ENCODE assay signal across 8 cellular contexts in the genomic region with DNA sequence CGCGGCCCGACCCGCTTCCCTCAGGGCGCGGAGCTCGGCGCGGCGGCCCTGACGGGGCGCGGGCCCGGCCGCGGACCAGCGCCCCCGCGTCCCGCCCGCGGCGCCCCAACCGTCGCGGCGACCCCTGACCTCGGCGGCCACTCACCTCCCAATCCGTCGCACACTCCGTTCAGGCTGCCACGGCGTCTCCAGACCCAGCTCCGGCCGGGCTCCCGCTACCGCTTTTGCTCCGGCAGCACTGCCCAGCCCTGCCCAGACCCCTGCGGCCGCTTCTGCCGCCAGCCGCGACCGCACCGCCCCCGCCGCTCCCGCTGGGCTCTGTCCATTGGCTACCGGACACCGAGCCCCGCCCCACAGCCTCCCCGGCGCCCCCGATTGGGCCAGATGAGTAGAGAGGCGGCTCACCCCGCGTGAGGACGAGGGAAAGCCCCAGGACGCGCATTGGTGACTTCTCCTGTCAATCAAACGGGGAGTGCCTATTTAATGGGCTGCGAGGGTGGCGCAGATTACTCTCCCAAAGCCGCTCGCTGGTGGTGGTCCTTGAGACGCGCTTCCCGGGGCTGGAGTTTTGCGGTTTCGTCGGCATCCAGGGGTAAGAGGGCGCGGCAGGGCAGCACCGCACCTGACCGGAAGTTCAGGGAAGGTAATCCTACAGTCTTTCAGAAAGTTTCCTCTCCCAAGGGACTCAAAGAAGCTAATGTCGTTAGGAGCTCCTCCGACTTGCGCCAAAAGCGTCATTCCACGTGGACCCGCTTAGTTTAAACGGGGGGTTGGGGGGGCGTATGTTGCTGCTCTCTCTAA. TPM values are rescaled to one million over a fixed set of nuclear protein-coding genes. Genes with fewer than 3 reads are reported as not detected.
DNase-seq lines count a peak whose midpoint lies in the region; ATAC-seq and TF ChIP-seq lines count a peak whose summit lies in the region.

A gene with protein sequence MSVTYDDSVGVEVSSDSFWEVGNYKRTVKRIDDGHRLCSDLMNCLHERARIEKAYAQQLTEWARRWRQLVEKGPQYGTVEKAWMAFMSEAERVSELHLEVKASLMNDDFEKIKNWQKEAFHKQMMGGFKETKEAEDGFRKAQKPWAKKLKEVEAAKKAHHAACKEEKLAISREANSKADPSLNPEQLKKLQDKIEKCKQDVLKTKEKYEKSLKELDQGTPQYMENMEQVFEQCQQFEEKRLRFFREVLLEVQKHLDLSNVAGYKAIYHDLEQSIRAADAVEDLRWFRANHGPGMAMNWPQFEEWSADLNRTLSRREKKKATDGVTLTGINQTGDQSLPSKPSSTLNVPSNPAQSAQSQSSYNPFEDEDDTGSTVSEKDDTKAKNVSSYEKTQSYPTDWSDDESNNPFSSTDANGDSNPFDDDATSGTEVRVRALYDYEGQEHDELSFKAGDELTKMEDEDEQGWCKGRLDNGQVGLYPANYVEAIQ (minus strand): TSS at position 274 of the 801 bp plus-strand sequence. CDS start 103,069 bp downstream, outside the sequence.

- ATAC-seq in HG02852 (IDR thresholded peaks at IDR 0.05; ENCODE audit: unreplicated experiment), result peak; percentile 91

- TF ChIP-seq POLR2A in transverse colon (IDR thresholded peaks at IDR 0.05), result peak; percentile 99

- H3K27me3 ChIP-seq in adipocyte (replicated peaks; ENCODE audit: control insufficient read depth, insufficient read depth, low read length) (no peaks in the 10 kb centered on the region), transverse colon (no peaks in the 10 kb centered on the region)

- peak within 1 kb of the TSS; percentile 83 for H3K9ac ChIP-seq in adipocyte (ENCODE audit: low read length)

- no peaks in the 10 kb centered on the region for H3K36me3 ChIP-seq in adipocyte (ENCODE audit: control insufficient read depth, insufficient read depth, low read length, severe bottlenecking)
- no peaks in the 10 kb centered on the region for H3K36me3 ChIP-seq in transverse colon

- H3K4me1 ChIP-seq in adipocyte (ENCODE audit: control insufficient read depth, insufficient read depth, low read length) (peaks cover 17% of the 10 kb centered on the region), transverse colon (peaks cover 19 to 57% (median 44%) of the 10 kb centered on the region in 4 donors)

- H3K9me3 ChIP-seq in adipocyte (ENCODE audit: control insufficient read depth, low read length), result no peaks in the 10 kb centered on the region
- H3K9me3 ChIP-seq in transverse colon, result no peaks in the 10 kb centered on the region

- intact Hi-C loops in cardiac septum (cut with DNase I), result loop anchor here (5.0 kb wide), 2 partner anchors 83 to 158 kb away; partner anchors contain the start of gene ARFGAP3
- intact Hi-C loops in transverse colon (cut with DNase I; ENCODE audit: low total_unique reads), result no loop called here

- in situ Hi-C loops in GM13976 (cut with MboI; ENCODE audit: low sequenced_read_pairs, unreplicated experiment) (no loop called here), transverse colon (cut with MboI; ENCODE audit: low pct_ligation_motif_present in 1 of 4, low pct_unique_long_range_greater_than_20kb in 1 of 4, low sequenced_read_pairs in 3 of 4) (no loop called here)

- H3K27ac ChIP-seq in transverse colon, result peak within 1 kb of the TSS; percentile 84 to 91 (median 88)

- H3K4me3 ChIP-seq in adipocyte (ENCODE audit: low read length) (peak within 1 kb of the TSS; percentile 94), transverse colon (peak within 1 kb of the TSS; percentile 78 to 97 (median 88))

- DNase-seq in GM13976 (ENCODE audit: low spot score) (peak; percentile 100), NCI-H1436 treated with DMSO at 0.1 percent for 48 hours (lab: John Stamatoyannopoulos, UW) (peak; percentile 91), T follicular helper cell (ENCODE audit: low read depth) (peak; percentile 98), adipocyte (ENCODE audit: low read depth) (peak; percentile 100), cardiac septum (ENCODE audit: low spot score) (peak; percentile 100), pons (ENCODE audit: low spot score) (peak; percentile 97), transverse colon (peak; percentile 100)

- no peak for TF ChIP-seq EP300 in transverse colon (IDR thresholded peaks at IDR 0.05; ENCODE audit: low read depth)

- TF ChIP-seq CTCF in GM13976 (IDR thresholded peaks at IDR 0.05; ENCODE audit: borderline replicate concordance, control extremely low read depth, extremely low read depth, insufficient read depth, missing control alignments) (no peak), transverse colon (IDR thresholded peaks at IDR 0.05) (no peak)

- 1% methylated on average over 42 of the region's 84 CpGs; no CpG with 5 or more reads in 1 of the 2 donors for WGBS in transverse colon (ENCODE audit: low coverage in 1 of 2), 2 donors

RNA-seq across cellular contexts. Expression of the gene that starts here (rescaled TPM):
- 41.5 TPM for total RNA-seq in cardiac septum
- total RNA-seq in transverse colon, result 100 to 1,000 TPM in 3 of 4 donors, 10 to 100 TPM in 1; 53.9 to 250 (median 198) TPM

Comparison
In these comparisons a context has a peak if more than half of its experiments do, and no peak if none do; other contexts are left out.
1. Peak in every context shown above with its lines: DNase-seq, ATAC-seq, H3K4me3 ChIP-seq and H3K27ac ChIP-seq.